12 cellular contexts compared by ENCODE assay signal in genomic region chr9:74556685-74557084, GRCh38. TPM values are rescaled to one million over a fixed set of nuclear protein-coding genes. Genes with fewer than 3 reads are reported as not detected.
A peak's percentile ranks its signal among the peaks of the same experiment; 100 is the strongest.
DNase-seq lines count a peak whose midpoint lies in the region; ATAC-seq and TF ChIP-seq lines count a peak whose summit lies in the region.
"Had no signal": no experiment of that assay in that cellular context is flagged by ENCODE, and none has a peak within 500 bp of the region (broad histone marks: within the 10 kb centered on the region; RNA-seq: fewer than 3 reads in every experiment).

No MANE protein-coding gene starts in this region.

- TF ChIP-seq CTCF in GM13976 (IDR thresholded peaks at IDR 0.05; ENCODE audit: borderline replicate concordance, control extremely low read depth, extremely low read depth, insufficient read depth, missing control alignments) = no peak
- TF ChIP-seq CTCF in RWPE2 (IDR thresholded peaks at IDR 0.05; ENCODE audit: poor library complexity, severe bottlenecking) = no peak

- no peaks in the 10 kb centered on the region for H3K27me3 ChIP-seq in RWPE2 (ENCODE audit: insufficient read depth, poor library complexity, severe bottlenecking)
- H3K27me3 ChIP-seq: heart left ventricle, uterus had no signal

- in situ Hi-C loops in GM13976 (cut with MboI; ENCODE audit: low sequenced_read_pairs, unreplicated experiment) = no loop called here

- H3K4me1 ChIP-seq in RWPE2 (ENCODE audit: insufficient read depth, poor library complexity, severe bottlenecking) = no peaks in the 10 kb centered on the region
- H3K4me1 ChIP-seq: uterus had no signal

- no peak overlapping the region for H3K4me3 ChIP-seq in RWPE2 (ENCODE audit: severe bottlenecking)
- H3K4me3 ChIP-seq: heart left ventricle, uterus had no signal

- H3K36me3 ChIP-seq in RWPE2 (ENCODE audit: low read depth) = no peaks in the 10 kb centered on the region
- H3K36me3 ChIP-seq: heart left ventricle, uterus had no signal

- peak; percentile 90 for ATAC-seq in GM19395 (IDR thresholded peaks at IDR 0.05; ENCODE audit: unreplicated experiment)
- peak; percentile 84 for ATAC-seq in HG02884 (IDR thresholded peaks at IDR 0.05; ENCODE audit: unreplicated experiment)
- ATAC-seq in RWPE2 (ENCODE audit: low read depth) = peak; percentile 42; the same call in 2 of the 3 replicates
- ATAC-seq in HG02938 (IDR thresholded peaks at IDR 0.05; ENCODE audit: unreplicated experiment) = no peak
- ATAC-seq in left cardiac atrium = no peak
- ATAC-seq: heart left ventricle had no signal

- no peaks in the 10 kb centered on the region for H3K9me3 ChIP-seq in RWPE2 (ENCODE audit: severe bottlenecking)
- H3K9me3 ChIP-seq: heart left ventricle, uterus had no signal

- H3K27ac ChIP-seq in RWPE2 (ENCODE audit: poor library complexity, severe bottlenecking) = no peak overlapping the region
- H3K27ac ChIP-seq: uterus had no signal

- intact Hi-C loops in left cardiac atrium (cut with DNase I) = no loop called here

- DNase-seq in GM13976 (ENCODE audit: low spot score) (peak; percentile 3), RWPE2 (ENCODE audit: low spot score) (no peak), NCI-H1105 treated with DMSO at 0.1 percent for 48 hours (lab: John Stamatoyannopoulos, UW) (no peak), mucosa of gallbladder (ENCODE audit: low spot score) (no peak), left cardiac atrium (no peak)
- DNase-seq: H9, heart left ventricle, NCI-H1417, uterus had no signal

RNA-seq across cellular contexts. Expression of gene RORB, which starts 59.5 kb away (rescaled TPM):
- total RNA-seq in mucosa of gallbladder = 6.5 TPM
- total RNA-seq in left cardiac atrium = 1 to 10 TPM; 1.2 to 3.2 TPM

Comparison
In these comparisons a context has a peak if more than half of its experiments do, and no peak if none do; other contexts are left out.
1. ATAC-seq: peak in GM19395 (single experiment), HG02884 (single experiment) and RWPE2 (single experiment); none in HG02938 (single experiment) and left cardiac atrium (0 of 2).